In the genomic region with DNA sequence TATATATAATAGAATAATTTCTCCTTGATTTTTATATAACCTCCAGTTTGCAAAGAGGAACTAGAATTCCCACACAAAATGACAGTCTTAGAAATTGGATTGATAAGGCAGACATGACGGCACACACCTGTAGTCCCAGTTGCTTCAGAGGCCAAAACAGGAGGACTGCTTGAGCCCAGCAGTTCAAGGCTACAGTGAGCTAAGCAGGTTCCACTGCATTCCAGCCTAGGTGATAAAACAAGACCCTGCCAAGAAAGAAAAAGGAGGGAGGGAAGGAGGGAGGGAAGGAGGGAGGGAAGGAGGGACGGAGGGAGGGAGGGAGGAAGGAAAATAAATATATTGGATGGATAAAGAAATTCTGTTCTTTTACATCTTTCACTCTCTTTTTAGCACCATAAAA, we compare ENCODE assay signal across 19 cellular contexts.
"Had no signal": no experiment of that assay in that cellular context is flagged by ENCODE, and none has a peak within 500 bp of the region (broad histone marks: within the 10 kb centered on the region; RNA-seq: fewer than 3 reads in every experiment).

No MANE protein-coding gene starts in this region.

- H3K27ac Mint-ChIP-seq: activated naive CD4-positive, alpha-beta T cell treated with anti-CD3 and anti-CD28 coated beads, Interleukin-2, amount 50 U/mL, for 72 hours; brain; dendritic cell treated with granulocyte-macrophage colony-stimulating factor and Interleukin-4, amounts not matched to agents 40 ng/mL and 50 ng/mL, for 4 days; effector memory CD8-positive, alpha-beta T cell; immature natural killer cell; nephron; stimulated activated naive CD8-positive, alpha-beta T cell treated with anti-CD3 and anti-CD28 coated beads, Interleukin-15, Interleukin-2, amounts not matched to agents 100 ng/mL and 50 ng/mL, for 24 hours had no signal

- H3K36me3 Mint-ChIP-seq: activated naive CD4-positive, alpha-beta T cell treated with anti-CD3 and anti-CD28 coated beads, Interleukin-2, amount 50 U/mL, for 72 hours; brain; immature natural killer cell had no signal

- DNase-seq: activated CD4-positive, alpha-beta T cell treated with anti-CD3 and anti-CD28 coated beads, Interleukin-2, amount 50 U/mL, for 1 hour; activated effector memory CD4-positive, alpha-beta T cell treated with Interleukin-2 at 50 U/mL for 16 hours; activated T-cell treated with anti-CD3 and anti-CD28 coated beads for 4 hours; amniotic stem cell; cerebellar nuclear complex; effector memory CD8-positive, alpha-beta T cell; hypothalamus; immature natural killer cell; left colon; occipital lobe; stimulated activated CD4-positive, alpha-beta T cell treated with anti-CD3 and anti-CD28 coated beads, Interleukin-4, amount 100 ng/mL, for 1 hour; stimulated activated CD8-positive, alpha-beta memory T cell treated with anti-CD3 and anti-CD28 coated beads, Interleukin-4, amount 100 ng/mL, for 48 hours had no signal

- H3K4me3 Mint-ChIP-seq: brain; dendritic cell treated with granulocyte-macrophage colony-stimulating factor and Interleukin-4, amounts not matched to agents 40 ng/mL and 50 ng/mL, for 4 days; effector memory CD8-positive, alpha-beta T cell; immature natural killer cell; nephron; stimulated activated naive CD8-positive, alpha-beta T cell treated with anti-CD3 and anti-CD28 coated beads, Interleukin-15, Interleukin-2, amounts not matched to agents 100 ng/mL and 50 ng/mL, for 24 hours had no signal

- H3K4me1 Mint-ChIP-seq: brain, immature natural killer cell, nephron had no signal

- H3K9me3 Mint-ChIP-seq: activated naive CD4-positive, alpha-beta T cell treated with anti-CD3 and anti-CD28 coated beads, Interleukin-2, amount 50 U/mL, for 72 hours; brain; dendritic cell treated with granulocyte-macrophage colony-stimulating factor and Interleukin-4, amounts not matched to agents 40 ng/mL and 50 ng/mL, for 4 days; effector memory CD8-positive, alpha-beta T cell; immature natural killer cell; nephron; stimulated activated naive CD8-positive, alpha-beta T cell treated with anti-CD3 and anti-CD28 coated beads, Interleukin-15, Interleukin-2, amounts not matched to agents 100 ng/mL and 50 ng/mL, for 24 hours had no signal

- H3K4me3 ChIP-seq: thoracic aorta, vagina had no signal

- ATAC-seq: activated naive CD4-positive, alpha-beta T cell treated with anti-CD3 and anti-CD28 coated beads, Interleukin-2, amount 50 U/mL, for 72 hours; effector memory CD8-positive, alpha-beta T cell; left colon had no signal
